Comparison of ENCODE assay signal across 1 cellular context in the genomic region with DNA sequence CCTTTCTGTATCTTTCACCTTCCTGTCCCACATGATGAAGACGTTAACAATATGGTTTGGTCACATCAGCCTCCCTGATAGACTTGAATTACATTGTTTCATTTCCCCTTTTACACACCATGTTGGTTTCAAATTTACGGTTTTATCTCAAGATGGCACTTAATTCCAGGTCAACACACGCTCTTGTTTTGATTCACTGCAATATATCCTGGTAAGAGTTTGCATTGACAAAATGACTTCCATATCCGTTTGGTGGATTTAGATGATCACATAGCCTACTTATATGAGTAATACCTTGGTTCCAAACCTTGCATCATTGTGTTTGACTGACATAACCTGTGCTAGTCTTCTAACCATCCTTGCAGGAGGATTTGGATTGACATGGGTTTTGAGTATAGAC.
TF ChIP-seq lines count a peak whose summit lies in the region.

No MANE protein-coding gene starts in this region.

TF ChIP-seq in GM12878, 131 proteins besides CTCF, POLR2A, EP300 and RAD21 (continued from another document and continues in another):
- TF ChIP-seq, protein P1, sequence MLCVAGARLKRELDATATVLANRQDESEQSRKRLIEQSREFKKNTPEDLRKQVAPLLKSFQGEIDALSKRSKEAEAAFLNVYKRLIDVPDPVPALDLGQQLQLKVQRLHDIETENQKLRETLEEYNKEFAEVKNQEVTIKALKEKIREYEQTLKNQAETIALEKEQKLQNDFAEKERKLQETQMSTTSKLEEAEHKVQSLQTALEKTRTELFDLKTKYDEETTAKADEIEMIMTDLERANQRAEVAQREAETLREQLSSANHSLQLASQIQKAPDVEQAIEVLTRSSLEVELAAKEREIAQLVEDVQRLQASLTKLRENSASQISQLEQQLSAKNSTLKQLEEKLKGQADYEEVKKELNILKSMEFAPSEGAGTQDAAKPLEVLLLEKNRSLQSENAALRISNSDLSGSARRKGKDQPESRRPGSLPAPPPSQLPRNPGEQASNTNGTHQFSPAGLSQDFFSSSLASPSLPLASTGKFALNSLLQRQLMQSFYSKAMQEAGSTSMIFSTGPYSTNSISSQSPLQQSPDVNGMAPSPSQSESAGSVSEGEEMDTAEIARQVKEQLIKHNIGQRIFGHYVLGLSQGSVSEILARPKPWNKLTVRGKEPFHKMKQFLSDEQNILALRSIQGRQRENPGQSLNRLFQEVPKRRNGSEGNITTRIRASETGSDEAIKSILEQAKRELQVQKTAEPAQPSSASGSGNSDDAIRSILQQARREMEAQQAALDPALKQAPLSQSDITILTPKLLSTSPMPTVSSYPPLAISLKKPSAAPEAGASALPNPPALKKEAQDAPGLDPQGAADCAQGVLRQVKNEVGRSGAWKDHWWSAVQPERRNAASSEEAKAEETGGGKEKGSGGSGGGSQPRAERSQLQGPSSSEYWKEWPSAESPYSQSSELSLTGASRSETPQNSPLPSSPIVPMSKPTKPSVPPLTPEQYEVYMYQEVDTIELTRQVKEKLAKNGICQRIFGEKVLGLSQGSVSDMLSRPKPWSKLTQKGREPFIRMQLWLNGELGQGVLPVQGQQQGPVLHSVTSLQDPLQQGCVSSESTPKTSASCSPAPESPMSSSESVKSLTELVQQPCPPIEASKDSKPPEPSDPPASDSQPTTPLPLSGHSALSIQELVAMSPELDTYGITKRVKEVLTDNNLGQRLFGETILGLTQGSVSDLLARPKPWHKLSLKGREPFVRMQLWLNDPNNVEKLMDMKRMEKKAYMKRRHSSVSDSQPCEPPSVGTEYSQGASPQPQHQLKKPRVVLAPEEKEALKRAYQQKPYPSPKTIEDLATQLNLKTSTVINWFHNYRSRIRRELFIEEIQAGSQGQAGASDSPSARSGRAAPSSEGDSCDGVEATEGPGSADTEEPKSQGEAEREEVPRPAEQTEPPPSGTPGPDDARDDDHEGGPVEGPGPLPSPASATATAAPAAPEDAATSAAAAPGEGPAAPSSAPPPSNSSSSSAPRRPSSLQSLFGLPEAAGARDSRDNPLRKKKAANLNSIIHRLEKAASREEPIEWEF (IDR thresholded peaks at IDR 0.05; ENCODE audit: insufficient replicate concordance, low read depth, low read length): no peak
- TF ChIP-seq EED (IDR thresholded peaks at IDR 0.05; ENCODE audit: low read depth) (peak; percentile 76), EZH2 (IDR thresholded peaks at IDR 0.05; ENCODE audit: borderline replicate concordance, control insufficient read depth, low read depth, low read length) (no peak), ZNF217 (IDR thresholded peaks at IDR 0.05) (peak; percentile 96), TBL1XR1 (IDR thresholded peaks at IDR 0.05; ENCODE audit: low read depth, low read length) (no peak), NFIC (IDR thresholded peaks at IDR 0.05; ENCODE audit: low read depth, low read length) (peak; percentile 88; the same call in 1 of the 2 replicates), JUND (IDR thresholded peaks at IDR 0.05; ENCODE audit: low read depth, low read length) (no peak), HCFC1 (IDR thresholded peaks at IDR 0.05; ENCODE audit: low read length) (no peak), HDGF (IDR thresholded peaks at IDR 0.05) (no peak), PAX5 (IDR thresholded peaks at IDR 0.05; ENCODE audit: borderline replicate concordance, low read depth, low read length) (no peak), MTA2 (IDR thresholded peaks at IDR 0.05; ENCODE audit: low read depth) (peak; percentile 91), BRCA1 (IDR thresholded peaks at IDR 0.05; ENCODE audit: low read depth, low read length) (no peak), POU2F2 (IDR thresholded peaks at IDR 0.05; ENCODE audit: borderline replicate concordance, low read depth, low read length) (no peak), IRF4 (IDR thresholded peaks at IDR 0.05; ENCODE audit: low read depth, low read length) (peak; percentile 75; the same call in 1 of the 2 replicates), TAF1 (IDR thresholded peaks at IDR 0.05; ENCODE audit: borderline replicate concordance, low read depth, low read length) (no peak), ZNF622 (IDR thresholded peaks at IDR 0.05) (no peak), SRF (IDR thresholded peaks at IDR 0.05; ENCODE audit: low read depth in 2 of 2, low read length in 2 of 2) (no peak)
- TF ChIP-seq, protein P2, sequence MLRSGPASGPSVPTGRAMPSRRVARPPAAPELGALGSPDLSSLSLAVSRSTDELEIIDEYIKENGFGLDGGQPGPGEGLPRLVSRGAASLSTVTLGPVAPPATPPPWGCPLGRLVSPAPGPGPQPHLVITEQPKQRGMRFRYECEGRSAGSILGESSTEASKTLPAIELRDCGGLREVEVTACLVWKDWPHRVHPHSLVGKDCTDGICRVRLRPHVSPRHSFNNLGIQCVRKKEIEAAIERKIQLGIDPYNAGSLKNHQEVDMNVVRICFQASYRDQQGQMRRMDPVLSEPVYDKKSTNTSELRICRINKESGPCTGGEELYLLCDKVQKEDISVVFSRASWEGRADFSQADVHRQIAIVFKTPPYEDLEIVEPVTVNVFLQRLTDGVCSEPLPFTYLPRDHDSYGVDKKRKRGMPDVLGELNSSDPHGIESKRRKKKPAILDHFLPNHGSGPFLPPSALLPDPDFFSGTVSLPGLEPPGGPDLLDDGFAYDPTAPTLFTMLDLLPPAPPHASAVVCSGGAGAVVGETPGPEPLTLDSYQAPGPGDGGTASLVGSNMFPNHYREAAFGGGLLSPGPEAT (IDR thresholded peaks at IDR 0.05; ENCODE audit: low read depth): peak; percentile 55; the same call in 1 of the 2 replicates
- TF ChIP-seq, protein P3, sequence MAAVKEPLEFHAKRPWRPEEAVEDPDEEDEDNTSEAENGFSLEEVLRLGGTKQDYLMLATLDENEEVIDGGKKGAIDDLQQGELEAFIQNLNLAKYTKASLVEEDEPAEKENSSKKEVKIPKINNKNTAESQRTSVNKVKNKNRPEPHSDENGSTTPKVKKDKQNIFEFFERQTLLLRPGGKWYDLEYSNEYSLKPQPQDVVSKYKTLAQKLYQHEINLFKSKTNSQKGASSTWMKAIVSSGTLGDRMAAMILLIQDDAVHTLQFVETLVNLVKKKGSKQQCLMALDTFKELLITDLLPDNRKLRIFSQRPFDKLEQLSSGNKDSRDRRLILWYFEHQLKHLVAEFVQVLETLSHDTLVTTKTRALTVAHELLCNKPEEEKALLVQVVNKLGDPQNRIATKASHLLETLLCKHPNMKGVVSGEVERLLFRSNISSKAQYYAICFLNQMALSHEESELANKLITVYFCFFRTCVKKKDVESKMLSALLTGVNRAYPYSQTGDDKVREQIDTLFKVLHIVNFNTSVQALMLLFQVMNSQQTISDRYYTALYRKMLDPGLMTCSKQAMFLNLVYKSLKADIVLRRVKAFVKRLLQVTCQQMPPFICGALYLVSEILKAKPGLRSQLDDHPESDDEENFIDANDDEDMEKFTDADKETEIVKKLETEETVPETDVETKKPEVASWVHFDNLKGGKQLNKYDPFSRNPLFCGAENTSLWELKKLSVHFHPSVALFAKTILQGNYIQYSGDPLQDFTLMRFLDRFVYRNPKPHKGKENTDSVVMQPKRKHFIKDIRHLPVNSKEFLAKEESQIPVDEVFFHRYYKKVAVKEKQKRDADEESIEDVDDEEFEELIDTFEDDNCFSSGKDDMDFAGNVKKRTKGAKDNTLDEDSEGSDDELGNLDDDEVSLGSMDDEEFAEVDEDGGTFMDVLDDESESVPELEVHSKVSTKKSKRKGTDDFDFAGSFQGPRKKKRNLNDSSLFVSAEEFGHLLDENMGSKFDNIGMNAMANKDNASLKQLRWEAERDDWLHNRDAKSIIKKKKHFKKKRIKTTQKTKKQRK (IDR thresholded peaks at IDR 0.05; ENCODE audit: low read depth, low read length): no peak
- TF ChIP-seq, protein P4, sequence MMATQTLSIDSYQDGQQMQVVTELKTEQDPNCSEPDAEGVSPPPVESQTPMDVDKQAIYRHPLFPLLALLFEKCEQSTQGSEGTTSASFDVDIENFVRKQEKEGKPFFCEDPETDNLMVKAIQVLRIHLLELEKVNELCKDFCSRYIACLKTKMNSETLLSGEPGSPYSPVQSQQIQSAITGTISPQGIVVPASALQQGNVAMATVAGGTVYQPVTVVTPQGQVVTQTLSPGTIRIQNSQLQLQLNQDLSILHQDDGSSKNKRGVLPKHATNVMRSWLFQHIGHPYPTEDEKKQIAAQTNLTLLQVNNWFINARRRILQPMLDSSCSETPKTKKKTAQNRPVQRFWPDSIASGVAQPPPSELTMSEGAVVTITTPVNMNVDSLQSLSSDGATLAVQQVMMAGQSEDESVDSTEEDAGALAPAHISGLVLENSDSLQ (IDR thresholded peaks at IDR 0.05): peak; percentile 85
- TF ChIP-seq, protein P5, sequence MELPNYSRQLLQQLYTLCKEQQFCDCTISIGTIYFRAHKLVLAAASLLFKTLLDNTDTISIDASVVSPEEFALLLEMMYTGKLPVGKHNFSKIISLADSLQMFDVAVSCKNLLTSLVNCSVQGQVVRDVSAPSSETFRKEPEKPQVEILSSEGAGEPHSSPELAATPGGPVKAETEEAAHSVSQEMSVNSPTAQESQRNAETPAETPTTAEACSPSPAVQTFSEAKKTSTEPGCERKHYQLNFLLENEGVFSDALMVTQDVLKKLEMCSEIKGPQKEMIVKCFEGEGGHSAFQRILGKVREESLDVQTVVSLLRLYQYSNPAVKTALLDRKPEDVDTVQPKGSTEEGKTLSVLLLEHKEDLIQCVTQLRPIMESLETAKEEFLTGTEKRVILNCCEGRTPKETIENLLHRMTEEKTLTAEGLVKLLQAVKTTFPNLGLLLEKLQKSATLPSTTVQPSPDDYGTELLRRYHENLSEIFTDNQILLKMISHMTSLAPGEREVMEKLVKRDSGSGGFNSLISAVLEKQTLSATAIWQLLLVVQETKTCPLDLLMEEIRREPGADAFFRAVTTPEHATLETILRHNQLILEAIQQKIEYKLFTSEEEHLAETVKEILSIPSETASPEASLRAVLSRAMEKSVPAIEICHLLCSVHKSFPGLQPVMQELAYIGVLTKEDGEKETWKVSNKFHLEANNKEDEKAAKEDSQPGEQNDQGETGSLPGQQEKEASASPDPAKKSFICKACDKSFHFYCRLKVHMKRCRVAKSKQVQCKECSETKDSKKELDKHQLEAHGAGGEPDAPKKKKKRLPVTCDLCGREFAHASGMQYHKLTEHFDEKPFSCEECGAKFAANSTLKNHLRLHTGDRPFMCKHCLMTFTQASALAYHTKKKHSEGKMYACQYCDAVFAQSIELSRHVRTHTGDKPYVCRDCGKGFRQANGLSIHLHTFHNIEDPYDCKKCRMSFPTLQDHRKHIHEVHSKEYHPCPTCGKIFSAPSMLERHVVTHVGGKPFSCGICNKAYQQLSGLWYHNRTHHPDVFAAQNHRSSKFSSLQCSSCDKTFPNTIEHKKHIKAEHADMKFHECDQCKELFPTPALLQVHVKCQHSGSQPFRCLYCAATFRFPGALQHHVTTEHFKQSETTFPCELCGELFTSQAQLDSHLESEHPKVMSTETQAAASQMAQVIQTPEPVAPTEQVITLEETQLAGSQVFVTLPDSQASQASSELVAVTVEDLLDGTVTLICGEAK (IDR thresholded peaks at IDR 0.05; ENCODE audit: borderline replicate concordance): no peak
- TF ChIP-seq, protein P6, sequence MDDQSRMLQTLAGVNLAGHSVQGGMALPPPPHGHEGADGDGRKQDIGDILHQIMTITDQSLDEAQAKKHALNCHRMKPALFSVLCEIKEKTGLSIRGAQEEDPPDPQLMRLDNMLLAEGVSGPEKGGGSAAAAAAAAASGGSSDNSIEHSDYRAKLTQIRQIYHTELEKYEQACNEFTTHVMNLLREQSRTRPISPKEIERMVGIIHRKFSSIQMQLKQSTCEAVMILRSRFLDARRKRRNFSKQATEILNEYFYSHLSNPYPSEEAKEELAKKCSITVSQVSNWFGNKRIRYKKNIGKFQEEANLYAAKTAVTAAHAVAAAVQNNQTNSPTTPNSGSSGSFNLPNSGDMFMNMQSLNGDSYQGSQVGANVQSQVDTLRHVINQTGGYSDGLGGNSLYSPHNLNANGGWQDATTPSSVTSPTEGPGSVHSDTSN (IDR thresholded peaks at IDR 0.05; ENCODE audit: insufficient replicate concordance, low read depth, low read length): no peak
- TF ChIP-seq, protein P7, sequence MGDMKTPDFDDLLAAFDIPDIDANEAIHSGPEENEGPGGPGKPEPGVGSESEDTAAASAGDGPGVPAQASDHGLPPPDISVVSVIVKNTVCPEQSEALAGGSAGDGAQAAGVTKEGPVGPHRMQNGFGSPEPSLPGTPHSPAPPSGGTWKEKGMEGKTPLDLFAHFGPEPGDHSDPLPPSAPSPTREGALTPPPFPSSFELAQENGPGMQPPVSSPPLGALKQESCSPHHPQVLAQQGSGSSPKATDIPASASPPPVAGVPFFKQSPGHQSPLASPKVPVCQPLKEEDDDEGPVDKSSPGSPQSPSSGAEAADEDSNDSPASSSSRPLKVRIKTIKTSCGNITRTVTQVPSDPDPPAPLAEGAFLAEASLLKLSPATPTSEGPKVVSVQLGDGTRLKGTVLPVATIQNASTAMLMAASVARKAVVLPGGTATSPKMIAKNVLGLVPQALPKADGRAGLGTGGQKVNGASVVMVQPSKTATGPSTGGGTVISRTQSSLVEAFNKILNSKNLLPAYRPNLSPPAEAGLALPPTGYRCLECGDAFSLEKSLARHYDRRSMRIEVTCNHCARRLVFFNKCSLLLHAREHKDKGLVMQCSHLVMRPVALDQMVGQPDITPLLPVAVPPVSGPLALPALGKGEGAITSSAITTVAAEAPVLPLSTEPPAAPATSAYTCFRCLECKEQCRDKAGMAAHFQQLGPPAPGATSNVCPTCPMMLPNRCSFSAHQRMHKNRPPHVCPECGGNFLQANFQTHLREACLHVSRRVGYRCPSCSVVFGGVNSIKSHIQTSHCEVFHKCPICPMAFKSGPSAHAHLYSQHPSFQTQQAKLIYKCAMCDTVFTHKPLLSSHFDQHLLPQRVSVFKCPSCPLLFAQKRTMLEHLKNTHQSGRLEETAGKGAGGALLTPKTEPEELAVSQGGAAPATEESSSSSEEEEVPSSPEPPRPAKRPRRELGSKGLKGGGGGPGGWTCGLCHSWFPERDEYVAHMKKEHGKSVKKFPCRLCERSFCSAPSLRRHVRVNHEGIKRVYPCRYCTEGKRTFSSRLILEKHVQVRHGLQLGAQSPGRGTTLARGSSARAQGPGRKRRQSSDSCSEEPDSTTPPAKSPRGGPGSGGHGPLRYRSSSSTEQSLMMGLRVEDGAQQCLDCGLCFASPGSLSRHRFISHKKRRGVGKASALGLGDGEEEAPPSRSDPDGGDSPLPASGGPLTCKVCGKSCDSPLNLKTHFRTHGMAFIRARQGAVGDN (IDR thresholded peaks at IDR 0.05): no peak
- TF ChIP-seq, protein P8, sequence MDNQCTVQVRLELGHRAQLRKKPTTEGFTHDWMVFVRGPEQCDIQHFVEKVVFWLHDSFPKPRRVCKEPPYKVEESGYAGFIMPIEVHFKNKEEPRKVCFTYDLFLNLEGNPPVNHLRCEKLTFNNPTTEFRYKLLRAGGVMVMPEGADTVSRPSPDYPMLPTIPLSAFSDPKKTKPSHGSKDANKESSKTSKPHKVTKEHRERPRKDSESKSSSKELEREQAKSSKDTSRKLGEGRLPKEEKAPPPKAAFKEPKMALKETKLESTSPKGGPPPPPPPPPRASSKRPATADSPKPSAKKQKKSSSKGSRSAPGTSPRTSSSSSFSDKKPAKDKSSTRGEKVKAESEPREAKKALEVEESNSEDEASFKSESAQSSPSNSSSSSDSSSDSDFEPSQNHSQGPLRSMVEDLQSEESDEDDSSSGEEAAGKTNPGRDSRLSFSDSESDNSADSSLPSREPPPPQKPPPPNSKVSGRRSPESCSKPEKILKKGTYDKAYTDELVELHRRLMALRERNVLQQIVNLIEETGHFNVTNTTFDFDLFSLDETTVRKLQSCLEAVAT (IDR thresholded peaks at IDR 0.05): no peak
